Comparison of ENCODE assay signal across 1 cellular context in the genomic region with DNA sequence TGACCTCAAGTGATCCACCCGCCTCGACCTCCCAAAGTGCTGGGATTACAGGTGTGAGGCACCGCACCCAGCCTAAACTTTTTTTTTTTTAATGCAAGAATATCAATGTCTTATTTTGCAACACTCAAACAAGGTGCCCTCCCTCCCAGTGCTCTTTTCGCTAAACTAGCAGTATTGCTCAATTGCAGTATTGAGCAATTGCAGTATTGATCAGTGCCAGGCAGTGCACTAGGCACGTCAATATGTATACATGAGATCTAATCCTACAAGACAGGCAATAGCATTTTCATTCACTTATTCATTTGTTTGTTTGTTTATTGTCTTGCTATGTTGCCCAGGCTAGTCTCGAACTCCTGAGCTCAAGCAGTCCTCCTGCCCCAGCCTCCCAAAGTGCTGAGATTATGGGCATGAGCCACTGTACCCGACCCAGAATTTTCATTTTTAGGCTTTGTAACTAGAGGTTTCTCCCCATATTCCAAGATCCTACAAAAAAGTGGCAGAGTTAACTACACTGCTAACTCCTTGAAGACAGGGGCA.
TF ChIP-seq lines count a peak whose summit lies in the region.

No MANE protein-coding gene starts in this region.

TF ChIP-seq in HepG2, 621 proteins besides CTCF, POLR2A, EP300 and RAD21 (continued from another document and continues in another):
- TF ChIP-seq, protein P1, sequence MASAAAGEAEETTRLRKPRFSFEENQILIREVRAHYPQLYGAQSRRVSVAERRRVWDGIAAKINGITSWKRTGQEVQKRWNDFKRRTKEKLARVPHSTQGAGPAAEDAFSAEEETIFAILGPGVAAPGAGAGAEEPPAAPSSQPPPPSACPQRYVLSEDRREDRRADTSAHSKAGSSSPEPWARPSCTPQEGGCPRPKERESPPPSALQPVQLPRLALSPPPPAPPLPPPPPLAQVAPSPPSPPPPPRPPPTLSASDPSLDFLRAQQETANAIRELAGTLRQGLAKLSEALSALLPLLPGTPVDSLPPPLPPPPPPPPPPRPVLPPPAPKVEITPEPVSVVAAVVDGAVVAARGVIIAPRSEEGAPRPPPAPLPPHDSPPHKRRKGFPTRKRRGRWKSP (CRISPR knock-in tag; IDR thresholded peaks at IDR 0.05) = 0 out of 2 replicates have a peak, but pooled peaks have one; percentile 35
- TF ChIP-seq CEBPB (IDR thresholded peaks at IDR 0.05; ENCODE audit: borderline replicate concordance, low read depth, low read length) = peak; percentile 98
- TF ChIP-seq, protein P2, sequence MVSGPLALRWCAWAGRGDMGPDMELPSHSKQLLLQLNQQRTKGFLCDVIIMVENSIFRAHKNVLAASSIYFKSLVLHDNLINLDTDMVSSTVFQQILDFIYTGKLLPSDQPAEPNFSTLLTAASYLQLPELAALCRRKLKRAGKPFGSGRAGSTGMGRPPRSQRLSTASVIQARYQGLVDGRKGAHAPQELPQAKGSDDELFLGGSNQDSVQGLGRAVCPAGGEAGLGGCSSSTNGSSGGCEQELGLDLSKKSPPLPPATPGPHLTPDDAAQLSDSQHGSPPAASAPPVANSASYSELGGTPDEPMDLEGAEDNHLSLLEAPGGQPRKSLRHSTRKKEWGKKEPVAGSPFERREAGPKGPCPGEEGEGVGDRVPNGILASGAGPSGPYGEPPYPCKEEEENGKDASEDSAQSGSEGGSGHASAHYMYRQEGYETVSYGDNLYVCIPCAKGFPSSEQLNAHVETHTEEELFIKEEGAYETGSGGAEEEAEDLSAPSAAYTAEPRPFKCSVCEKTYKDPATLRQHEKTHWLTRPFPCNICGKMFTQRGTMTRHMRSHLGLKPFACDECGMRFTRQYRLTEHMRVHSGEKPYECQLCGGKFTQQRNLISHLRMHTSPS (CRISPR knock-in tag; IDR thresholded peaks at IDR 0.05; ENCODE audit: low read depth) = peak; percentile 84
- no peak for TF ChIP-seq TBP (CRISPR knock-in tag; IDR thresholded peaks at IDR 0.05)
- no peak for TF ChIP-seq LCORL (IDR thresholded peaks at IDR 0.05)
- TF ChIP-seq LCORL (CRISPR knock-in tag; IDR thresholded peaks at IDR 0.05) = 0 out of 2 replicates have a peak, but pooled peaks have one; percentile 14
- no peak for TF ChIP-seq DBP (CRISPR knock-in tag; IDR thresholded peaks at IDR 0.05; ENCODE audit: not compliant biosample characterization)
- no peak for TF ChIP-seq POLR2AphosphoS2 (IDR thresholded peaks at IDR 0.05; ENCODE audit: low read depth, low read length)
- TF ChIP-seq ATF4 (CRISPR knock-in tag; IDR thresholded peaks at IDR 0.05) = 0 out of 4 replicates have a peak, but pooled peaks of 1 of the 2 experiments have one; percentile 33
- TF ChIP-seq GFI1 (CRISPR knock-in tag; IDR thresholded peaks at IDR 0.05; ENCODE audit: borderline replicate concordance) = 0 out of 2 replicates have a peak, but pooled peaks have one; percentile 18
- no peak for TF ChIP-seq ZNF20 (CRISPR knock-in tag; IDR thresholded peaks at IDR 0.05)
- TF ChIP-seq FOXK1 (CRISPR knock-in tag; IDR thresholded peaks at IDR 0.05; ENCODE audit: borderline replicate concordance, low read depth) = peak; percentile 80; the same call in 1 of the 2 replicates
- peak; percentile 68; the same call in 1 of the 2 replicates for TF ChIP-seq ZBTB25 (CRISPR knock-in tag; IDR thresholded peaks at IDR 0.05)
- TF ChIP-seq MAFF (IDR thresholded peaks at IDR 0.05; ENCODE audit: low read depth, low read length) = peak; percentile 47
- TF ChIP-seq, protein P3, sequence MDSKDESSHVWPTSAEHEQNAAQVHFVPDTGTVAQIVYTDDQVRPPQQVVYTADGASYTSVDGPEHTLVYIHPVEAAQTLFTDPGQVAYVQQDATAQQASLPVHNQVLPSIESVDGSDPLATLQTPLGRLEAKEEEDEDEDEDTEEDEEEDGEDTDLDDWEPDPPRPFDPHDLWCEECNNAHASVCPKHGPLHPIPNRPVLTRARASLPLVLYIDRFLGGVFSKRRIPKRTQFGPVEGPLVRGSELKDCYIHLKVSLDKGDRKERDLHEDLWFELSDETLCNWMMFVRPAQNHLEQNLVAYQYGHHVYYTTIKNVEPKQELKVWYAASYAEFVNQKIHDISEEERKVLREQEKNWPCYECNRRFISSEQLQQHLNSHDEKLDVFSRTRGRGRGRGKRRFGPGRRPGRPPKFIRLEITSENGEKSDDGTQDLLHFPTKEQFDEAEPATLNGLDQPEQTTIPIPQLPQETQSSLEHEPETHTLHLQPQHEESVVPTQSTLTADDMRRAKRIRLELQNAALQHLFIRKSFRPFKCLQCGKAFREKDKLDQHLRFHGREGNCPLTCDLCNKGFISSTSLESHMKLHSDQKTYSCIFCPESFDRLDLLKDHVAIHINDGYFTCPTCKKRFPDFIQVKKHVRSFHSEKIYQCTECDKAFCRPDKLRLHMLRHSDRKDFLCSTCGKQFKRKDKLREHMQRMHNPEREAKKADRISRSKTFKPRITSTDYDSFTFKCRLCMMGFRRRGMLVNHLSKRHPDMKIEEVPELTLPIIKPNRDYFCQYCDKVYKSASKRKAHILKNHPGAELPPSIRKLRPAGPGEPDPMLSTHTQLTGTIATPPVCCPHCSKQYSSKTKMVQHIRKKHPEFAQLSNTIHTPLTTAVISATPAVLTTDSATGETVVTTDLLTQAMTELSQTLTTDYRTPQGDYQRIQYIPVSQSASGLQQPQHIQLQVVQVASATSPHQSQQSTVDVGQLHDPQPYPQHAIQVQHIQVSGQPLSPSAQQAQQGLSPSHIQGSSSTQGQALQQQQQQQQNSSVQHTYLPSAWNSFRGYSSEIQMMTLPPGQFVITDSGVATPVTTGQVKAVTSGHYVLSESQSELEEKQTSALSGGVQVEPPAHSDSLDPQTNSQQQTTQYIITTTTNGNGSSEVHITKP (CRISPR knock-in tag; IDR thresholded peaks at IDR 0.05; ENCODE audit: low read depth) = no peak
- TF ChIP-seq KAT2B (IDR thresholded peaks at IDR 0.05; ENCODE audit: borderline replicate concordance, low read depth, low read length) = peak; percentile 87
- TF ChIP-seq NR2F2 (IDR thresholded peaks at IDR 0.05; ENCODE audit: borderline replicate concordance, low read depth) = 0 out of 2 replicates have a peak, but pooled peaks have one; percentile 23
- TF ChIP-seq, protein P4, sequence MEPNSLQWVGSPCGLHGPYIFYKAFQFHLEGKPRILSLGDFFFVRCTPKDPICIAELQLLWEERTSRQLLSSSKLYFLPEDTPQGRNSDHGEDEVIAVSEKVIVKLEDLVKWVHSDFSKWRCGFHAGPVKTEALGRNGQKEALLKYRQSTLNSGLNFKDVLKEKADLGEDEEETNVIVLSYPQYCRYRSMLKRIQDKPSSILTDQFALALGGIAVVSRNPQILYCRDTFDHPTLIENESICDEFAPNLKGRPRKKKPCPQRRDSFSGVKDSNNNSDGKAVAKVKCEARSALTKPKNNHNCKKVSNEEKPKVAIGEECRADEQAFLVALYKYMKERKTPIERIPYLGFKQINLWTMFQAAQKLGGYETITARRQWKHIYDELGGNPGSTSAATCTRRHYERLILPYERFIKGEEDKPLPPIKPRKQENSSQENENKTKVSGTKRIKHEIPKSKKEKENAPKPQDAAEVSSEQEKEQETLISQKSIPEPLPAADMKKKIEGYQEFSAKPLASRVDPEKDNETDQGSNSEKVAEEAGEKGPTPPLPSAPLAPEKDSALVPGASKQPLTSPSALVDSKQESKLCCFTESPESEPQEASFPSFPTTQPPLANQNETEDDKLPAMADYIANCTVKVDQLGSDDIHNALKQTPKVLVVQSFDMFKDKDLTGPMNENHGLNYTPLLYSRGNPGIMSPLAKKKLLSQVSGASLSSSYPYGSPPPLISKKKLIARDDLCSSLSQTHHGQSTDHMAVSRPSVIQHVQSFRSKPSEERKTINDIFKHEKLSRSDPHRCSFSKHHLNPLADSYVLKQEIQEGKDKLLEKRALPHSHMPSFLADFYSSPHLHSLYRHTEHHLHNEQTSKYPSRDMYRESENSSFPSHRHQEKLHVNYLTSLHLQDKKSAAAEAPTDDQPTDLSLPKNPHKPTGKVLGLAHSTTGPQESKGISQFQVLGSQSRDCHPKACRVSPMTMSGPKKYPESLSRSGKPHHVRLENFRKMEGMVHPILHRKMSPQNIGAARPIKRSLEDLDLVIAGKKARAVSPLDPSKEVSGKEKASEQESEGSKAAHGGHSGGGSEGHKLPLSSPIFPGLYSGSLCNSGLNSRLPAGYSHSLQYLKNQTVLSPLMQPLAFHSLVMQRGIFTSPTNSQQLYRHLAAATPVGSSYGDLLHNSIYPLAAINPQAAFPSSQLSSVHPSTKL (CRISPR knock-in tag; IDR thresholded peaks at IDR 0.05) = peak; percentile 76
- TF ChIP-seq CERS6 (CRISPR knock-in tag; IDR thresholded peaks at IDR 0.05) = no peak
- 0 out of 2 replicates have a peak, but pooled peaks have one; percentile 42 for TF ChIP-seq DPF2 (CRISPR knock-in tag; IDR thresholded peaks at IDR 0.05; ENCODE audit: borderline replicate concordance, low read depth)
- no peak for TF ChIP-seq SMARCC2 (IDR thresholded peaks at IDR 0.05)
- TF ChIP-seq ZNF660 (CRISPR knock-in tag; IDR thresholded peaks at IDR 0.05; ENCODE audit: borderline replicate concordance, low read depth) = no peak
- 0 out of 2 replicates have a peak, but pooled peaks have one; percentile 61 for TF ChIP-seq ZFP36L1 (CRISPR knock-in tag; IDR thresholded peaks at IDR 0.05)
- TF ChIP-seq HDAC2 (CRISPR knock-in tag; IDR thresholded peaks at IDR 0.05) = peak; percentile 85
- peak in 1 of 2 experiments; percentile 74; a peak in 1 of 4 replicates for TF ChIP-seq KLF16 (CRISPR knock-in tag; IDR thresholded peaks at IDR 0.05)
- TF ChIP-seq ARID3A (IDR thresholded peaks at IDR 0.05; ENCODE audit: low read depth, low read length) = peak; percentile 52; the same call in 1 of the 2 replicates
- no peak for TF ChIP-seq ZNF225 (CRISPR knock-in tag; IDR thresholded peaks at IDR 0.05)
- no peak for TF ChIP-seq PREB (CRISPR knock-in tag; IDR thresholded peaks at IDR 0.05)
- no peak for TF ChIP-seq ZNF570 (CRISPR knock-in tag; IDR thresholded peaks at IDR 0.05; ENCODE audit: borderline replicate concordance)
- peak; percentile 78; the same call in 1 of the 2 replicates for TF ChIP-seq NFKBIZ (CRISPR knock-in tag; IDR thresholded peaks at IDR 0.05)
- no peak for TF ChIP-seq ZNF558 (CRISPR knock-in tag; IDR thresholded peaks at IDR 0.05; ENCODE audit: borderline replicate concordance)
- TF ChIP-seq SMAD3 (CRISPR knock-in tag; IDR thresholded peaks at IDR 0.05) = peak; percentile 90
- no peak for TF ChIP-seq ZSCAN29 (CRISPR knock-in tag; conservative IDR thresholded peaks at IDR 0.05)
- TF ChIP-seq JUND (CRISPR knock-in tag; IDR thresholded peaks at IDR 0.05) = no peak
- no peak for TF ChIP-seq ZNF367 (CRISPR knock-in tag; IDR thresholded peaks at IDR 0.05; ENCODE audit: borderline replicate concordance)
- no peak for TF ChIP-seq NRL (CRISPR knock-in tag; IDR thresholded peaks at IDR 0.05; ENCODE audit: borderline replicate concordance)
